ENCODE assay signal across 1 cellular context in the genomic region with DNA sequence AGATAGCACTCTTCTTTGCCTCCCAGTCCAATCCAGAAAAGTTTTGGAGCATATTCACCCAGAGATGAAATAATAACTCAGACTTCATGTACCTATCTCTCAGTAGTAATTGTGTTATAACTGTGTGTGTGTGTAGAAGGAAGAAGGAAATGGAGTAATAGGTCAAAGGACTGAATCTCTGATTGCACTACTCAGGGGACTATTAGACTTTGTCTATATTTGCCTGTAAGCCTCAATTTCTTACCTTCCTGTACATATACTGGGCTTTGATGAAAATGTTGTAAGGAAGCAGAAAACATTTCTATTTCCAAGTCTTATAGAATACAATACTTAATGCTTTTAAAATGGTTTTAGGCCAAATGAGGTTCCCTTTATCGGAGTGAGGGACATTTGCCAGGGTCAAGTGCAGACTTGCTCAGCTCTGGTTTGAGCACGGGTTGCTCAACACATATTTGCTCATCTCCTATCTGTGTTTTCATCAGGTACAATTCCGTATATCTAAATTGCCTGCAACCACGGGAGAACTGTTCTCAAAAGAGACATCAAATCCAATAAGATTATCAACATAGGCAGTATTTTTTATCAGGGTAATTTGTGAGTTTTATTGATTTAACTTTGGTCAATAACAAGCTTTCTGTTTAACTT.
TF ChIP-seq lines count a peak whose summit lies in the region.

No MANE protein-coding gene starts in this region.

TF ChIP-seq in HepG2, 621 proteins besides CTCF, POLR2A, EP300 and RAD21 (continued from another document):
- TF ChIP-seq, protein P1, sequence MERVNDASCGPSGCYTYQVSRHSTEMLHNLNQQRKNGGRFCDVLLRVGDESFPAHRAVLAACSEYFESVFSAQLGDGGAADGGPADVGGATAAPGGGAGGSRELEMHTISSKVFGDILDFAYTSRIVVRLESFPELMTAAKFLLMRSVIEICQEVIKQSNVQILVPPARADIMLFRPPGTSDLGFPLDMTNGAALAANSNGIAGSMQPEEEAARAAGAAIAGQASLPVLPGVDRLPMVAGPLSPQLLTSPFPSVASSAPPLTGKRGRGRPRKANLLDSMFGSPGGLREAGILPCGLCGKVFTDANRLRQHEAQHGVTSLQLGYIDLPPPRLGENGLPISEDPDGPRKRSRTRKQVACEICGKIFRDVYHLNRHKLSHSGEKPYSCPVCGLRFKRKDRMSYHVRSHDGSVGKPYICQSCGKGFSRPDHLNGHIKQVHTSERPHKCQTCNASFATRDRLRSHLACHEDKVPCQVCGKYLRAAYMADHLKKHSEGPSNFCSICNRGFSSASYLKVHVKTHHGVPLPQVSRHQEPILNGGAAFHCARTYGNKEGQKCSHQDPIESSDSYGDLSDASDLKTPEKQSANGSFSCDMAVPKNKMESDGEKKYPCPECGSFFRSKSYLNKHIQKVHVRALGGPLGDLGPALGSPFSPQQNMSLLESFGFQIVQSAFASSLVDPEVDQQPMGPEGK (CRISPR knock-in tag; IDR thresholded peaks at IDR 0.05), result no peak
- TF ChIP-seq, protein P2, sequence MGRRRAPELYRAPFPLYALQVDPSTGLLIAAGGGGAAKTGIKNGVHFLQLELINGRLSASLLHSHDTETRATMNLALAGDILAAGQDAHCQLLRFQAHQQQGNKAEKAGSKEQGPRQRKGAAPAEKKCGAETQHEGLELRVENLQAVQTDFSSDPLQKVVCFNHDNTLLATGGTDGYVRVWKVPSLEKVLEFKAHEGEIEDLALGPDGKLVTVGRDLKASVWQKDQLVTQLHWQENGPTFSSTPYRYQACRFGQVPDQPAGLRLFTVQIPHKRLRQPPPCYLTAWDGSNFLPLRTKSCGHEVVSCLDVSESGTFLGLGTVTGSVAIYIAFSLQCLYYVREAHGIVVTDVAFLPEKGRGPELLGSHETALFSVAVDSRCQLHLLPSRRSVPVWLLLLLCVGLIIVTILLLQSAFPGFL (CRISPR knock-in tag; IDR thresholded peaks at IDR 0.05), result no peak
- TF ChIP-seq ZNF747 (CRISPR knock-in tag; IDR thresholded peaks at IDR 0.05; ENCODE audit: borderline replicate concordance) (no peak), ARID2 (CRISPR knock-in tag; IDR thresholded peaks at IDR 0.05; ENCODE audit: borderline replicate concordance) (no peak), KAT7 (CRISPR knock-in tag; IDR thresholded peaks at IDR 0.05; ENCODE audit: borderline replicate concordance) (no peak), KDM5B (CRISPR knock-in tag; IDR thresholded peaks at IDR 0.05; ENCODE audit: borderline replicate concordance) (no peak), KDM3A (CRISPR knock-in tag; IDR thresholded peaks at IDR 0.05; ENCODE audit: low read depth) (no peak), ZBTB1 (CRISPR knock-in tag; IDR thresholded peaks at IDR 0.05; ENCODE audit: borderline replicate concordance) (no peak), POGZ (CRISPR knock-in tag; IDR thresholded peaks at IDR 0.05) (no peak), SSRP1 (CRISPR knock-in tag; IDR thresholded peaks at IDR 0.05) (no peak), GABPA (IDR thresholded peaks at IDR 0.05; ENCODE audit: low read depth, low read length) (no peak), GABPA (CRISPR knock-in tag; IDR thresholded peaks at IDR 0.05; ENCODE audit: low read depth) (no peak)
- TF ChIP-seq, protein P3, sequence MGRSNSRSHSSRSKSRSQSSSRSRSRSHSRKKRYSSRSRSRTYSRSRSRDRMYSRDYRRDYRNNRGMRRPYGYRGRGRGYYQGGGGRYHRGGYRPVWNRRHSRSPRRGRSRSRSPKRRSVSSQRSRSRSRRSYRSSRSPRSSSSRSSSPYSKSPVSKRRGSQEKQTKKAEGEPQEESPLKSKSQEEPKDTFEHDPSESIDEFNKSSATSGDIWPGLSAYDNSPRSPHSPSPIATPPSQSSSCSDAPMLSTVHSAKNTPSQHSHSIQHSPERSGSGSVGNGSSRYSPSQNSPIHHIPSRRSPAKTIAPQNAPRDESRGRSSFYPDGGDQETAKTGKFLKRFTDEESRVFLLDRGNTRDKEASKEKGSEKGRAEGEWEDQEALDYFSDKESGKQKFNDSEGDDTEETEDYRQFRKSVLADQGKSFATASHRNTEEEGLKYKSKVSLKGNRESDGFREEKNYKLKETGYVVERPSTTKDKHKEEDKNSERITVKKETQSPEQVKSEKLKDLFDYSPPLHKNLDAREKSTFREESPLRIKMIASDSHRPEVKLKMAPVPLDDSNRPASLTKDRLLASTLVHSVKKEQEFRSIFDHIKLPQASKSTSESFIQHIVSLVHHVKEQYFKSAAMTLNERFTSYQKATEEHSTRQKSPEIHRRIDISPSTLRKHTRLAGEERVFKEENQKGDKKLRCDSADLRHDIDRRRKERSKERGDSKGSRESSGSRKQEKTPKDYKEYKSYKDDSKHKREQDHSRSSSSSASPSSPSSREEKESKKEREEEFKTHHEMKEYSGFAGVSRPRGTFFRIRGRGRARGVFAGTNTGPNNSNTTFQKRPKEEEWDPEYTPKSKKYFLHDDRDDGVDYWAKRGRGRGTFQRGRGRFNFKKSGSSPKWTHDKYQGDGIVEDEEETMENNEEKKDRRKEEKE (IDR thresholded peaks at IDR 0.05), result no peak
- TF ChIP-seq, protein P4, sequence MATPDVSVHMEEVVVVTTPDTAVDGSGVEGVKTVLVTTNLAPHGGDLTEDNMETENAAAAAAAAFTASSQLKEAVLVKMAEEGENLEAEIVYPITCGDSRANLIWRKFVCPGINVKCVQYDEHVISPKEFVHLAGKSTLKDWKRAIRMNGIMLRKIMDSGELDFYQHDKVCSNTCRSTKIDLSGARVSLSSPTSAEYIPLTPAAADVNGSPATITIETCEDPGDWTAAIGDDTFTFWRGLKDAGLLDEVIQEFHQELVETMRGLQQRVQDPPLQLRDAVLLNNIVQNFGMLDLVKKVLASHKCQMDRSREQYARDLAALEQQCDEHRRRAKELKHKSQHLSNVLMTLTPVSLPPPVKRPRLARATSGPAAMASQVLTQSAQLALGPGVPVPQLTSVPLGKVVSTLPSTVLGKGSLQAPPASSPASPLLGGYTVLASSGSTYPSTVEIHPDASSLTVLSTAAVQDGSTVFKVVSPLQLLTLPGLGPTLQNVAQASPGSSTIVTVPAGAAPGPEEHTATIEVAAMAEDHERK (CRISPR knock-in tag; IDR thresholded peaks at IDR 0.05; ENCODE audit: low read depth), result no peak
